Comparison of ENCODE assay signal across 18 cellular contexts in genomic region chr3:42814914-42815507, GRCh38. TPM values are rescaled to one million over a fixed set of nuclear protein-coding genes. Genes with fewer than 3 reads are reported as not detected.
A peak's percentile ranks its signal among the peaks of the same experiment; 100 is the strongest.
DNase-seq lines count a peak whose midpoint lies in the region; ATAC-seq and TF ChIP-seq lines count a peak whose summit lies in the region.
"Had no signal": no experiment of that assay in that cellular context is flagged by ENCODE, and none has a peak within 500 bp of the region (broad histone marks: within the 10 kb centered on the region; RNA-seq: fewer than 3 reads in every experiment).

No MANE protein-coding gene starts in this region.

- H3K36me3 ChIP-seq in uterus: no peaks in the 10 kb centered on the region
- H3K36me3 ChIP-seq: BLaER1, gastrocnemius medialis had no signal

- H3K27me3 ChIP-seq in uterus: no peaks in the 10 kb centered on the region
- H3K27me3 ChIP-seq: BLaER1, gastrocnemius medialis had no signal

- TF ChIP-seq CTCF in VCaP (conservative IDR thresholded peaks at IDR 0.05) (no peak), uterus (IDR thresholded peaks at IDR 0.05) (no peak)

- H3K4me3 ChIP-seq in uterus: no peak overlapping the region
- H3K4me3 ChIP-seq: BLaER1, gastrocnemius medialis, skin epidermis had no signal

- ATAC-seq in GM19351 (IDR thresholded peaks at IDR 0.05; ENCODE audit: unreplicated experiment) (no peak), HG02610 (IDR thresholded peaks at IDR 0.05; ENCODE audit: unreplicated experiment) (no peak)
- ATAC-seq: gastrocnemius medialis; stimulated activated naive CD8-positive, alpha-beta T cell treated with anti-CD3 and anti-CD28 coated beads, Interleukin-15, amount 100 ng/mL, for 72 hours had no signal

- in situ Hi-C loops in Caki2 (cut with HindIII; ENCODE audit: low pct_unique_long_range_greater_than_20kb, low sequenced_read_pairs): no loop called here

- intact Hi-C loops in uterus (cut with DNase I; ENCODE audit: low total_unique reads): no loop called here

- peak; percentile 36 for DNase-seq in Caki2 (ENCODE audit: low read depth)
- peak in 60 of 76 experiments; percentile 4 to 71 (median 41) for DNase-seq in HUDEP-2 (lab: John Stamatoyannopoulos, UW; ENCODE audit: unreplicated experiment in 76 of 76)
- DNase-seq in kidney glomerular epithelial cell (lab: John Stamatoyannopoulos, UW): peak; percentile 21
- no peak for DNase-seq in DMS114 treated with DMSO at 0.1 percent for 48 hours (lab: John Stamatoyannopoulos, UW; ENCODE audit: unreplicated experiment)
- no peak for DNase-seq in uterus
- DNase-seq: activated CD4-positive, alpha-beta T cell treated with anti-CD3 and anti-CD28 coated beads, Interleukin-2, amount 10 ng/mL, durations not matched to agents 24 days and 14 days; central memory CD4-positive, alpha-beta T cell; endodermal cell; gastrocnemius medialis; stimulated activated naive CD8-positive, alpha-beta T cell treated with anti-CD3 and anti-CD28 coated beads, Interleukin-15, amount 100 ng/mL, for 72 hours; T-helper 9 cell had no signal

- peak overlapping the region; percentile 25; the same call in 1 of the 2 replicates for H3K27ac ChIP-seq in VCaP
- no peak overlapping the region for H3K27ac ChIP-seq in uterus
- H3K27ac ChIP-seq: BLaER1 had no signal

- H3K9me3 ChIP-seq in uterus: no peaks in the 10 kb centered on the region
- H3K9me3 ChIP-seq: BLaER1, gastrocnemius medialis had no signal

- no peaks in the 10 kb centered on the region for H3K4me1 ChIP-seq in uterus
- H3K4me1 ChIP-seq: BLaER1, gastrocnemius medialis had no signal

- TF ChIP-seq POLR2A in uterus (IDR thresholded peaks at IDR 0.05): no peak

RNA-seq across cellular contexts. Expression of gene ACKR2, which starts 5.8 kb away (rescaled TPM):
- total RNA-seq in Caki2 (2014; rRNA removed; shearing (Covaris generic); ENCODE audit: low replicate concordance): 0.74 TPM in 1 of 2 replicates, not detected in the other
- total RNA-seq in uterus: 1 to 10 TPM; 1.5 to 8.7 (median 4.7) TPM
- total RNA-seq: H4, RPMI7951 had no signal

RNA-seq across cellular contexts. Expression of gene HIGD1A, which starts 10.7 kb away (rescaled TPM):
- 68.3 and 98.8 TPM in 2 replicates for total RNA-seq in Caki2 (2014; rRNA removed; shearing (Covaris generic); ENCODE audit: low replicate concordance)
- total RNA-seq in uterus: 100 to 1,000 TPM in 2 of 4 donors, 10 to 100 TPM in 2; 65.3 to 234 (median 103) TPM

RNA-seq across cellular contexts. Expression of gene CCDC13, which starts 42.0 kb away (rescaled TPM):
- total RNA-seq in Caki2 (2014; rRNA removed; shearing (Covaris generic); ENCODE audit: low replicate concordance): not detected in 2 replicates
- 1 to 10 TPM in 2 of 4 donors, not detected in 2; 1.7 to 1.9 TPM for total RNA-seq in uterus
- total RNA-seq: H4 had no signal

Comparison
In these comparisons a context has a peak if more than half of its experiments do, and no peak if none do; other contexts are left out.
1. DNase-seq: peak in Caki2 (single experiment), HUDEP-2 (60 of 76) and kidney glomerular epithelial cell (single experiment); none in DMS114 treated with DMSO at 0.1 percent for 48 hours (single experiment) and uterus (0 of 2).